In the genomic region with DNA sequence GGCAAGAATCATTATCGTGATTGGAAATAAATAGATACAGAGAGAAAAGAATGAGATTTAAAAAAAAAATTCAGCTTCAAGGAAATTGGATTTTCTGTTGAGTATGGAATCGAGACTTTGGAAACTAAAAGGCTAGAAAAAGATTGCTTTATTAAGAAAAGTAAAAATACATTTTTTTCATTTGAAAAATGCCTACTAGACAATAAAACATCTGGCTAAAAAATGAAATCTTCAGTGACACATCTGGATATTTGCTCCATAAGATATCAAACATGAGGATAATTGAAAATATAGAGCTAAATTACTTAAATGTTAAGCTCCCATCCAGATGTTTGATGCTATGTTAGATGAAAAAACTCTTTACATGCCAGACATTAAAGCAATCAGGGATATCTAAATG, we compare ENCODE assay signal across 29 cellular contexts.
"Had no signal": no experiment of that assay in that cellular context is flagged by ENCODE, and none has a peak within 500 bp of the region (broad histone marks: within the 10 kb centered on the region; RNA-seq: fewer than 3 reads in every experiment).

No MANE protein-coding gene starts in this region.

- H3K27me3 Mint-ChIP-seq: effector memory CD8-positive, alpha-beta T cell; naive thymus-derived CD8-positive, alpha-beta T cell; stimulated activated memory B cell treated with anti-CD40 and anti-IgM and Interleukin-4, amounts not matched to agents 10 μg/mL and 1 μg/mL and 100 μg/mL, for 72 hours; stimulated activated naive CD8-positive, alpha-beta T cell treated with anti-CD3 and anti-CD28 coated beads, Interleukin-15, amount 100 ng/mL, for 72 hours had no signal

- H3K4me3 Mint-ChIP-seq: activated T-cell treated with anti-CD3 and anti-CD28 coated beads, Interleukin-2, amount 50 U/mL, for 72 hours; effector memory CD8-positive, alpha-beta T cell; immature natural killer cell; naive thymus-derived CD8-positive, alpha-beta T cell; neural progenitor cell; stimulated activated memory B cell treated with anti-CD40 and anti-IgM and Interleukin-4, amounts not matched to agents 10 μg/mL and 1 μg/mL and 100 μg/mL, for 72 hours; stimulated activated naive CD8-positive, alpha-beta T cell treated with anti-CD3 and anti-CD28 coated beads, Interleukin-15, amount 100 ng/mL, for 72 hours; WTC11 had no signal

- H3K9ac ChIP-seq: neural progenitor cell had no signal

- H3K36me3 Mint-ChIP-seq: activated naive CD4-positive, alpha-beta T cell treated with anti-CD3 and anti-CD28 coated beads, Interleukin-2, amount 50 U/mL, for 72 hours; immature natural killer cell; neural progenitor cell; stimulated activated memory B cell treated with anti-CD40 and anti-IgM and Interleukin-4, amounts not matched to agents 10 μg/mL and 1 μg/mL and 100 μg/mL, for 72 hours; WTC11 had no signal

- H2AFZ ChIP-seq: neural progenitor cell had no signal

- H3K4me3 ChIP-seq: cardiac muscle cell, colonic mucosa, neural progenitor cell, skin epidermis, upper lobe of left lung had no signal

- H3K27ac Mint-ChIP-seq: activated naive CD4-positive, alpha-beta T cell treated with anti-CD3 and anti-CD28 coated beads, Interleukin-2, amount 50 U/mL, for 72 hours; activated T-cell treated with anti-CD3 and anti-CD28 coated beads, Interleukin-2, amount 50 U/mL, for 72 hours; effector memory CD8-positive, alpha-beta T cell; immature natural killer cell; naive thymus-derived CD8-positive, alpha-beta T cell; neural progenitor cell; stimulated activated memory B cell treated with anti-CD40 and anti-IgM and Interleukin-4, amounts not matched to agents 10 μg/mL and 1 μg/mL and 100 μg/mL, for 72 hours; stimulated activated naive CD8-positive, alpha-beta T cell treated with anti-CD3 and anti-CD28 coated beads, Interleukin-15, amount 100 ng/mL, for 72 hours; WTC11 had no signal

- H3K4me2 ChIP-seq: neural progenitor cell had no signal

- H3K4me1 Mint-ChIP-seq: immature natural killer cell; naive thymus-derived CD8-positive, alpha-beta T cell; neural progenitor cell; stimulated activated memory B cell treated with anti-CD40 and anti-IgM and Interleukin-4, amounts not matched to agents 10 μg/mL and 1 μg/mL and 100 μg/mL, for 72 hours; stimulated activated naive CD8-positive, alpha-beta T cell treated with anti-CD3 and anti-CD28 coated beads, Interleukin-15, amount 100 ng/mL, for 72 hours had no signal

- H3K9me3 ChIP-seq: colonic mucosa, upper lobe of left lung had no signal

- ATAC-seq: activated naive CD4-positive, alpha-beta T cell treated with anti-CD3 and anti-CD28 coated beads, Interleukin-2, amount 50 U/mL, for 72 hours; activated T-cell treated with anti-CD3 and anti-CD28 coated beads, Interleukin-2, amount 50 U/mL, for 72 hours; effector memory CD8-positive, alpha-beta T cell; left colon; naive thymus-derived CD8-positive, alpha-beta T cell; right cardiac atrium; stimulated activated memory B cell treated with anti-CD40 and anti-IgM and Interleukin-4, amounts not matched to agents 10 μg/mL and 1 μg/mL and 100 μg/mL, for 72 hours; stimulated activated naive CD8-positive, alpha-beta T cell treated with anti-CD3 and anti-CD28 coated beads, Interleukin-15, amount 100 ng/mL, for 72 hours; WTC11 had no signal

- H3K27ac ChIP-seq: cardiac muscle cell, colonic mucosa, neural progenitor cell, skin epidermis, upper lobe of left lung had no signal

- H3K9me3 Mint-ChIP-seq: neural progenitor cell, WTC11 had no signal

- H3K27me3 ChIP-seq: cardiac muscle cell, colonic mucosa, neural progenitor cell, upper lobe of left lung had no signal

- H3K4me1 ChIP-seq: colonic mucosa, neural progenitor cell, upper lobe of left lung had no signal

- H3K36me3 ChIP-seq: cardiac muscle cell, colonic mucosa, neural progenitor cell, upper lobe of left lung had no signal

- DNase-seq: activated CD4-positive, alpha-beta T cell treated with anti-CD3 and anti-CD28 coated beads for 1 hour; activated CD4-positive, alpha-beta T cell treated with anti-CD3 and anti-CD28 coated beads, Interleukin-2, amount 50 U/mL, for 1 hour; activated naive CD4-positive, alpha-beta T cell; activated T-cell treated with anti-CD3 and anti-CD28 coated beads for 4 hours; activated T-cell treated with anti-CD3 and anti-CD28 coated beads, Interleukin-2, amount 50 U/mL, for 72 hours; cerebellar nuclear complex; colonic mucosa; effector memory CD8-positive, alpha-beta T cell; head of caudate nucleus; hypothalamus; immature natural killer cell; kidney; left colon; midbrain; naive thymus-derived CD8-positive, alpha-beta T cell; occipital lobe; posterior cingulate gyrus; right cardiac atrium; stimulated activated CD4-positive, alpha-beta T cell treated with anti-CD3 and anti-CD28 coated beads, Interleukin-4, amount 100 ng/mL, for 4 hours; stimulated activated CD8-positive, alpha-beta memory T cell treated with anti-CD3 and anti-CD28 coated beads, Interleukin-4, amount 100 ng/mL, for 48 hours; stimulated activated naive CD8-positive, alpha-beta T cell treated with anti-CD3 and anti-CD28 coated beads, Interleukin-15, amount 100 ng/mL, for 72 hours; substantia nigra; upper lobe of left lung had no signal
